1 cellular context compared by ENCODE assay signal in the genomic region with DNA sequence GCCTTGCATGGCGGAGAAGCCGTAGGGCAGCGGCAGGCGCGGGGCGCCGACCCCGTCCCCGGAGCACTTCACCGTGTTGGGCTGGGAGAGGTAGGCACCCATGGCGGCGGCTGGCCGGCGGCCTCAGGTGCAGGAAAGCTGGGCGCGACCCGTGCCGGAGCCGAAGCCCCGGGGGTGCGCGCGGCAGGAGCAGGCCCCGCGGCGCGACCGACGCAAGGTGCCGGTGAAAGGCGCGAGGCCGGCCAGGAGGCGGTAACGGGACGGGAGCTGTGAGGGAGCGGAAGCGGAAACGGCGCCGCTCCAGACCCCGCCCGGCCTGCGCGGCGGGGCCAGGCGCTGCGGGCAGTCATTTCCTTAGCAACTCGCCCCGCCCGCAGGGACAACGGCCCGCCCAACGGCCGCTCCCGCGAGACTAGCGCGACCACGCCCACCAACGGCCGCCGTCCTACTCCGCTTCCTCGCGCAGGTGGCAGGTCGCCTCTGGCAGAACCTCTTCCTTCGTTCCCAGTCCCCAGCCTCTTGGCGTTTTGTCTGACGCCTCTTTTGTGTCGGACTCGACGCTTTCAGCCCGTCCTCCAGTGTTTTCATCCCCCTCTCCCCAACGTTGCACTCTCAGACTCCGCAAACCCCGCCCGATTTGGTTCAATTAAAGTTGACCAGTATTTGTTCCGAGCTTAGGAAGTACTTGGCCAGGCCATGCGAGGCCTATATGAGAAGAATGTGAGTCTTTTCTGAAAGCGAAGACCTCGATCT.
TF ChIP-seq lines count a peak whose summit lies in the region.

Gene PPM1G, minus strand, starts transcription at position 271 of the 753 bp plus-strand sequence. Its CDS starts 169 bp downstream, at position 102.

TF ChIP-seq in HEK293, 187 proteins besides CTCF, POLR2A, EP300 and RAD21 (continued from another document and continues in another):
- no peak for TF ChIP-seq PRDM6 (tag by site-specific recombination; IDR thresholded peaks at IDR 0.05)
- peak; percentile 76; the same call in 1 of the 2 replicates for TF ChIP-seq ZNF501 (tag by site-specific recombination; IDR thresholded peaks at IDR 0.05)
- peak; percentile 95 for TF ChIP-seq SP3 (tag by site-specific recombination; IDR thresholded peaks at IDR 0.05)
- TF ChIP-seq PATZ1 (tag by site-specific recombination; IDR thresholded peaks at IDR 0.05) = peak; percentile 67
- TF ChIP-seq ZSCAN30 (tag by site-specific recombination; IDR thresholded peaks at IDR 0.05) = 0 out of 2 replicates have a peak, but pooled peaks have one; percentile 23
- TF ChIP-seq ZNF24 (tag by site-specific recombination; IDR thresholded peaks at IDR 0.05) = 0 out of 2 replicates have a peak, but pooled peaks have one; percentile 30
- TF ChIP-seq ZNF114 (tag by site-specific recombination; IDR thresholded peaks at IDR 0.05) = no peak
- TF ChIP-seq ZNF366 (tag by site-specific recombination; conservative IDR thresholded peaks at IDR 0.05) = peak; percentile 81
- TF ChIP-seq ZNF37A (tag by site-specific recombination; IDR thresholded peaks at IDR 0.05) = no peak
- peak; percentile 50 for TF ChIP-seq ZIC2 (tag by site-specific recombination; IDR thresholded peaks at IDR 0.05)
- TF ChIP-seq ZSCAN23 (tag by site-specific recombination; IDR thresholded peaks at IDR 0.05) = no peak
- 0 out of 2 replicates have a peak, but pooled peaks have one; percentile 65 for TF ChIP-seq ZSCAN5A (tag by site-specific recombination; IDR thresholded peaks at IDR 0.05)
- peak; percentile 80 for TF ChIP-seq ZNF600 (tag by site-specific recombination; IDR thresholded peaks at IDR 0.05)
- TF ChIP-seq ZFHX2 (tag by site-specific recombination; conservative IDR thresholded peaks at IDR 0.05) = 0 out of 2 replicates have a peak, but pooled peaks have one; percentile 5
- TF ChIP-seq ZNF324 (tag by site-specific recombination; IDR thresholded peaks at IDR 0.05) = peak; percentile 56; the same call in 1 of the 2 replicates
- TF ChIP-seq, protein P1, sequence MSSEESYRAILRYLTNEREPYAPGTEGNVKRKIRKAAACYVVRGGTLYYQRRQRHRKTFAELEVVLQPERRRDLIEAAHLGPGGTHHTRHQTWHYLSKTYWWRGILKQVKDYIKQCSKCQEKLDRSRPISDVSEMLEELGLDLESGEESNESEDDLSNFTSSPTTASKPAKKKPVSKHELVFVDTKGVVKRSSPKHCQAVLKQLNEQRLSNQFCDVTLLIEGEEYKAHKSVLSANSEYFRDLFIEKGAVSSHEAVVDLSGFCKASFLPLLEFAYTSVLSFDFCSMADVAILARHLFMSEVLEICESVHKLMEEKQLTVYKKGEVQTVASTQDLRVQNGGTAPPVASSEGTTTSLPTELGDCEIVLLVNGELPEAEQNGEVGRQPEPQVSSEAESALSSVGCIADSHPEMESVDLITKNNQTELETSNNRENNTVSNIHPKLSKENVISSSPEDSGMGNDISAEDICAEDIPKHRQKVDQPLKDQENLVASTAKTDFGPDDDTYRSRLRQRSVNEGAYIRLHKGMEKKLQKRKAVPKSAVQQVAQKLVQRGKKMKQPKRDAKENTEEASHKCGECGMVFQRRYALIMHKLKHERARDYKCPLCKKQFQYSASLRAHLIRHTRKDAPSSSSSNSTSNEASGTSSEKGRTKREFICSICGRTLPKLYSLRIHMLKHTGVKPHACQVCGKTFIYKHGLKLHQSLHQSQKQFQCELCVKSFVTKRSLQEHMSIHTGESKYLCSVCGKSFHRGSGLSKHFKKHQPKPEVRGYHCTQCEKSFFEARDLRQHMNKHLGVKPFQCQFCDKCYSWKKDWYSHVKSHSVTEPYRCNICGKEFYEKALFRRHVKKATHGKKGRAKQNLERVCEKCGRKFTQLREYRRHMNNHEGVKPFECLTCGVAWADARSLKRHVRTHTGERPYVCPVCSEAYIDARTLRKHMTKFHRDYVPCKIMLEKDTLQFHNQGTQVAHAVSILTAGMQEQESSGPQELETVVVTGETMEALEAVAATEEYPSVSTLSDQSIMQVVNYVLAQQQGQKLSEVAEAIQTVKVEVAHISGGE (tag by site-specific recombination; conservative IDR thresholded peaks at IDR 0.05; ENCODE audit: low read depth) = peak; percentile 79
- TF ChIP-seq ZNF660 (tag by site-specific recombination; IDR thresholded peaks at IDR 0.05) = peak; percentile 12; the same call in 1 of the 2 replicates
- TF ChIP-seq, protein P2, sequence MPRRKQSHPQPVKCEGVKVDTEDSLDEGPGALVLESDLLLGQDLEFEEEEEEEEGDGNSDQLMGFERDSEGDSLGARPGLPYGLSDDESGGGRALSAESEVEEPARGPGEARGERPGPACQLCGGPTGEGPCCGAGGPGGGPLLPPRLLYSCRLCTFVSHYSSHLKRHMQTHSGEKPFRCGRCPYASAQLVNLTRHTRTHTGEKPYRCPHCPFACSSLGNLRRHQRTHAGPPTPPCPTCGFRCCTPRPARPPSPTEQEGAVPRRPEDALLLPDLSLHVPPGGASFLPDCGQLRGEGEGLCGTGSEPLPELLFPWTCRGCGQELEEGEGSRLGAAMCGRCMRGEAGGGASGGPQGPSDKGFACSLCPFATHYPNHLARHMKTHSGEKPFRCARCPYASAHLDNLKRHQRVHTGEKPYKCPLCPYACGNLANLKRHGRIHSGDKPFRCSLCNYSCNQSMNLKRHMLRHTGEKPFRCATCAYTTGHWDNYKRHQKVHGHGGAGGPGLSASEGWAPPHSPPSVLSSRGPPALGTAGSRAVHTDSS (tag by site-specific recombination; IDR thresholded peaks at IDR 0.05) = no peak
- TF ChIP-seq, protein P3, sequence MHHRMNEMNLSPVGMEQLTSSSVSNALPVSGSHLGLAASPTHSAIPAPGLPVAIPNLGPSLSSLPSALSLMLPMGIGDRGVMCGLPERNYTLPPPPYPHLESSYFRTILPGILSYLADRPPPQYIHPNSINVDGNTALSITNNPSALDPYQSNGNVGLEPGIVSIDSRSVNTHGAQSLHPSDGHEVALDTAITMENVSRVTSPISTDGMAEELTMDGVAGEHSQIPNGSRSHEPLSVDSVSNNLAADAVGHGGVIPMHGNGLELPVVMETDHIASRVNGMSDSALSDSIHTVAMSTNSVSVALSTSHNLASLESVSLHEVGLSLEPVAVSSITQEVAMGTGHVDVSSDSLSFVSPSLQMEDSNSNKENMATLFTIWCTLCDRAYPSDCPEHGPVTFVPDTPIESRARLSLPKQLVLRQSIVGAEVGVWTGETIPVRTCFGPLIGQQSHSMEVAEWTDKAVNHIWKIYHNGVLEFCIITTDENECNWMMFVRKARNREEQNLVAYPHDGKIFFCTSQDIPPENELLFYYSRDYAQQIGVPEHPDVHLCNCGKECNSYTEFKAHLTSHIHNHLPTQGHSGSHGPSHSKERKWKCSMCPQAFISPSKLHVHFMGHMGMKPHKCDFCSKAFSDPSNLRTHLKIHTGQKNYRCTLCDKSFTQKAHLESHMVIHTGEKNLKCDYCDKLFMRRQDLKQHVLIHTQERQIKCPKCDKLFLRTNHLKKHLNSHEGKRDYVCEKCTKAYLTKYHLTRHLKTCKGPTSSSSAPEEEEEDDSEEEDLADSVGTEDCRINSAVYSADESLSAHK (tag by site-specific recombination; IDR thresholded peaks at IDR 0.05) = 0 out of 2 replicates have a peak, but pooled peaks have one; percentile 14
- TF ChIP-seq, protein P4, sequence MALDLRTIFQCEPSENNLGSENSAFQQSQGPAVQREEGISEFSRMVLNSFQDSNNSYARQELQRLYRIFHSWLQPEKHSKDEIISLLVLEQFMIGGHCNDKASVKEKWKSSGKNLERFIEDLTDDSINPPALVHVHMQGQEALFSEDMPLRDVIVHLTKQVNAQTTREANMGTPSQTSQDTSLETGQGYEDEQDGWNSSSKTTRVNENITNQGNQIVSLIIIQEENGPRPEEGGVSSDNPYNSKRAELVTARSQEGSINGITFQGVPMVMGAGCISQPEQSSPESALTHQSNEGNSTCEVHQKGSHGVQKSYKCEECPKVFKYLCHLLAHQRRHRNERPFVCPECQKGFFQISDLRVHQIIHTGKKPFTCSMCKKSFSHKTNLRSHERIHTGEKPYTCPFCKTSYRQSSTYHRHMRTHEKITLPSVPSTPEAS (tag by site-specific recombination; IDR thresholded peaks at IDR 0.05) = 0 out of 2 replicates have a peak, but pooled peaks have one; percentile 21
- TF ChIP-seq OSR2 (tag by site-specific recombination; IDR thresholded peaks at IDR 0.05) = 0 out of 2 replicates have a peak, but pooled peaks have one; percentile 4
- TF ChIP-seq ZBTB8A (tag by site-specific recombination; IDR thresholded peaks at IDR 0.05) = 0 out of 2 replicates have a peak, but pooled peaks have one; percentile 39
- TF ChIP-seq ZNF560 (tag by site-specific recombination; IDR thresholded peaks at IDR 0.05; ENCODE audit: borderline replicate concordance) = no peak
- no peak for TF ChIP-seq ZNF791 (tag by site-specific recombination; IDR thresholded peaks at IDR 0.05)
- TF ChIP-seq, protein P5, sequence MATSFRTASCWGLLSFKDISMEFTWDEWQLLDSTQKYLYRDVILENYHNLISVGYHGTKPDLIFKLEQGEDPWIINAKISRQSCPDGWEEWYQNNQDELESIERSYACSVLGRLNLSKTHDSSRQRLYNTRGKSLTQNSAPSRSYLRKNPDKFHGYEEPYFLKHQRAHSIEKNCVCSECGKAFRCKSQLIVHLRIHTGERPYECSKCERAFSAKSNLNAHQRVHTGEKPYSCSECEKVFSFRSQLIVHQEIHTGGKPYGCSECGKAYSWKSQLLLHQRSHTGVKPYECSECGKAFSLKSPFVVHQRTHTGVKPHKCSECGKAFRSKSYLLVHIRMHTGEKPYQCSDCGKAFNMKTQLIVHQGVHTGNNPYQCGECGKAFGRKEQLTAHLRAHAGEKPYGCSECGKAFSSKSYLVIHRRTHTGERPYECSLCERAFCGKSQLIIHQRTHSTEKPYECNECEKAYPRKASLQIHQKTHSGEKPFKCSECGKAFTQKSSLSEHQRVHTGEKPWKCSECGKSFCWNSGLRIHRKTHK (tag by site-specific recombination; IDR thresholded peaks at IDR 0.05) = no peak
- no peak for TF ChIP-seq KLF7 (tag by site-specific recombination; IDR thresholded peaks at IDR 0.05; ENCODE audit: borderline replicate concordance)
- TF ChIP-seq, protein P6, sequence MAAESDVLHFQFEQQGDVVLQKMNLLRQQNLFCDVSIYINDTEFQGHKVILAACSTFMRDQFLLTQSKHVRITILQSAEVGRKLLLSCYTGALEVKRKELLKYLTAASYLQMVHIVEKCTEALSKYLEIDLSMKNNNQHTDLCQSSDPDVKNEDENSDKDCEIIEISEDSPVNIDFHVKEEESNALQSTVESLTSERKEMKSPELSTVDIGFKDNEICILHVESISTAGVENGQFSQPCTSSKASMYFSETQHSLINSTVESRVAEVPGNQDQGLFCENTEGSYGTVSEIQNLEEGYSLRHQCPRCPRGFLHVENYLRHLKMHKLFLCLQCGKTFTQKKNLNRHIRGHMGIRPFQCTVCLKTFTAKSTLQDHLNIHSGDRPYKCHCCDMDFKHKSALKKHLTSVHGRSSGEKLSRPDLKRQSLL (tag by site-specific recombination; IDR thresholded peaks at IDR 0.05) = no peak
- TF ChIP-seq SP2 (tag by site-specific recombination; IDR thresholded peaks at IDR 0.05) = peak; percentile 89
- TF ChIP-seq KLF16 (tag by site-specific recombination; IDR thresholded peaks at IDR 0.05) = peak; percentile 91
- TF ChIP-seq, protein P7, sequence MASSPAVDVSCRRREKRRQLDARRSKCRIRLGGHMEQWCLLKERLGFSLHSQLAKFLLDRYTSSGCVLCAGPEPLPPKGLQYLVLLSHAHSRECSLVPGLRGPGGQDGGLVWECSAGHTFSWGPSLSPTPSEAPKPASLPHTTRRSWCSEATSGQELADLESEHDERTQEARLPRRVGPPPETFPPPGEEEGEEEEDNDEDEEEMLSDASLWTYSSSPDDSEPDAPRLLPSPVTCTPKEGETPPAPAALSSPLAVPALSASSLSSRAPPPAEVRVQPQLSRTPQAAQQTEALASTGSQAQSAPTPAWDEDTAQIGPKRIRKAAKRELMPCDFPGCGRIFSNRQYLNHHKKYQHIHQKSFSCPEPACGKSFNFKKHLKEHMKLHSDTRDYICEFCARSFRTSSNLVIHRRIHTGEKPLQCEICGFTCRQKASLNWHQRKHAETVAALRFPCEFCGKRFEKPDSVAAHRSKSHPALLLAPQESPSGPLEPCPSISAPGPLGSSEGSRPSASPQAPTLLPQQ (tag by site-specific recombination; IDR thresholded peaks at IDR 0.05) = 0 out of 2 replicates have a peak, but pooled peaks have one; percentile 49
